Comparison of ENCODE assay signal across 16 cellular contexts in genomic region chr19:34989248-34989797, GRCh38.
A peak's percentile ranks its signal among the peaks of the same experiment; 100 is the strongest.
DNase-seq lines count a peak whose midpoint lies in the region; ATAC-seq lines count a peak whose summit lies in the region.
"Had no signal": no experiment of that assay in that cellular context is flagged by ENCODE, and none has a peak within 500 bp of the region (broad histone marks: within the 10 kb centered on the region; RNA-seq: fewer than 3 reads in every experiment).

No MANE protein-coding gene starts in this region.

- no peaks in the 10 kb centered on the region for H3K36me3 ChIP-seq in BLaER1
- H3K36me3 ChIP-seq in BLaER1 treated with 17β-estradiol and CSF1 and Interleukin-3, amounts not matched to agents 10 nM and 100 nM = no peaks in the 10 kb centered on the region
- H3K36me3 ChIP-seq: BE2C, SJCRH30 had no signal

- no peak for DNase-seq in stimulated activated effector memory CD8-positive, alpha-beta T cell treated with anti-CD3 and anti-CD28 coated beads, Interleukin-12 subunit alpha, Interleukin-12 subunit beta, amount 100 ng/mL, for 72 hours (ENCODE audit: low spot score in 2 of 2)
- DNase-seq in NK-92 (lab: John Stamatoyannopoulos, UW; ENCODE audit: unreplicated experiment) (no peak), DMS79 treated with DMSO at 0.1 percent for 48 hours (lab: John Stamatoyannopoulos, UW) (no peak)
- DNase-seq in T-helper 2 cell treated with Interferon-gamma antibody and Interleukin-4, amounts not matched to agents 5 μg/mL and 100 μg/mL, for 36 hours (ENCODE audit: low spot score) = no peak
- DNase-seq: BE2C; CD8-positive, alpha-beta T cell; GF-D8; KBM-7; NCI-H1417; NCI-H1930; NCI-H446 treated with DMSO at 0.1 percent for 48 hours; RPMI8226; SJCRH30 had no signal

- no peaks in the 10 kb centered on the region for H3K36me3 Mint-ChIP-seq in activated naive CD8-positive, alpha-beta T cell
- H3K36me3 Mint-ChIP-seq in stimulated activated effector memory CD8-positive, alpha-beta T cell treated with anti-CD3 and anti-CD28 coated beads, Interleukin-12 subunit alpha, Interleukin-12 subunit beta, amount 100 ng/mL, for 72 hours = peaks cover 6% of the 10 kb centered on the region
- H3K36me3 Mint-ChIP-seq in T-helper 2 cell treated with Interferon-gamma antibody and Interleukin-4, amounts not matched to agents 5 μg/mL and 100 μg/mL, for 36 hours (ENCODE audit: low read depth) = no peaks in the 10 kb centered on the region
- H3K36me3 Mint-ChIP-seq: CD8-positive, alpha-beta T cell had no signal

- no peaks in the 10 kb centered on the region for H4K20me1 ChIP-seq in BLaER1
- no peaks in the 10 kb centered on the region for H4K20me1 ChIP-seq in BLaER1 treated with 17β-estradiol and CSF1 and Interleukin-3, amounts not matched to agents 10 nM and 100 nM

- H3K4me3 ChIP-seq in BLaER1 = no peak overlapping the region
- H3K4me3 ChIP-seq in BLaER1 treated with 17β-estradiol and CSF1 and Interleukin-3, amounts not matched to agents 10 nM and 100 nM = no peak overlapping the region
- H3K4me3 ChIP-seq: SJCRH30 had no signal

- peak overlapping the region; percentile 13; the same call in 1 of the 2 replicates for H3K4me2 ChIP-seq in BLaER1
- H3K4me2 ChIP-seq in BLaER1 treated with 17β-estradiol and CSF1 and Interleukin-3, amounts not matched to agents 10 nM and 100 nM = peak overlapping the region in 8 of 11 experiments; percentile 3 to 46 (median 16); a peak in 9 of 22 replicates

- ATAC-seq in stimulated activated effector memory CD8-positive, alpha-beta T cell treated with anti-CD3 and anti-CD28 coated beads, Interleukin-12 subunit alpha, Interleukin-12 subunit beta, amount 100 ng/mL, for 72 hours = no peak
- ATAC-seq: CD8-positive, alpha-beta T cell had no signal

- H3K4me1 Mint-ChIP-seq in activated naive CD8-positive, alpha-beta T cell (ENCODE audit: low read depth) = peaks cover 40% of the 10 kb centered on the region
- H3K4me1 Mint-ChIP-seq in stimulated activated effector memory CD8-positive, alpha-beta T cell treated with anti-CD3 and anti-CD28 coated beads, Interleukin-12 subunit alpha, Interleukin-12 subunit beta, amount 100 ng/mL, for 72 hours = peaks cover 56% of the 10 kb centered on the region
- H3K4me1 Mint-ChIP-seq in T-helper 2 cell treated with Interferon-gamma antibody and Interleukin-4, amounts not matched to agents 5 μg/mL and 100 μg/mL, for 36 hours (ENCODE audit: low read depth) = peaks cover 17% of the 10 kb centered on the region

- no peaks in the 10 kb centered on the region for H3K9me3 Mint-ChIP-seq in activated naive CD8-positive, alpha-beta T cell (ENCODE audit: low read depth)
- H3K9me3 Mint-ChIP-seq in stimulated activated effector memory CD8-positive, alpha-beta T cell treated with anti-CD3 and anti-CD28 coated beads, Interleukin-12 subunit alpha, Interleukin-12 subunit beta, amount 100 ng/mL, for 72 hours = no peaks in the 10 kb centered on the region
- H3K9me3 Mint-ChIP-seq in T-helper 2 cell treated with Interferon-gamma antibody and Interleukin-4, amounts not matched to agents 5 μg/mL and 100 μg/mL, for 36 hours = peaks cover 3% of the 10 kb centered on the region
- H3K9me3 Mint-ChIP-seq: CD8-positive, alpha-beta T cell had no signal

- H3K4me3 Mint-ChIP-seq in activated naive CD8-positive, alpha-beta T cell = no peak overlapping the region
- H3K4me3 Mint-ChIP-seq in stimulated activated effector memory CD8-positive, alpha-beta T cell treated with anti-CD3 and anti-CD28 coated beads, Interleukin-12 subunit alpha, Interleukin-12 subunit beta, amount 100 ng/mL, for 72 hours = peak overlapping the region; percentile 15
- no peak overlapping the region for H3K4me3 Mint-ChIP-seq in T-helper 2 cell treated with Interferon-gamma antibody and Interleukin-4, amounts not matched to agents 5 μg/mL and 100 μg/mL, for 36 hours
- H3K4me3 Mint-ChIP-seq: CD8-positive, alpha-beta T cell had no signal

- peaks cover 19% of the 10 kb centered on the region for H3K4me1 ChIP-seq in BLaER1
- peaks cover 9 to 46% (median 21%) of the 10 kb centered on the region in 10 experiments for H3K4me1 ChIP-seq in BLaER1 treated with 17β-estradiol and CSF1 and Interleukin-3, amounts not matched to agents 10 nM and 100 nM
- H3K4me1 ChIP-seq: BE2C, SJCRH30 had no signal

- peaks cover 14% of the 10 kb centered on the region for H3K9me3 ChIP-seq in BLaER1
- peaks cover under 1 to 26% (median 12%) of the 10 kb centered on the region in 11 experiments; a peak in 19 of 22 replicates for H3K9me3 ChIP-seq in BLaER1 treated with 17β-estradiol and CSF1 and Interleukin-3, amounts not matched to agents 10 nM and 100 nM (replicated peaks in 1 of 11)
- H3K9me3 ChIP-seq: BE2C, SJCRH30 had no signal

- H3K27ac ChIP-seq in BLaER1 = no peak overlapping the region
- no peak overlapping the region for H3K27ac ChIP-seq in BLaER1 treated with 17β-estradiol and CSF1 and Interleukin-3, amounts not matched to agents 10 nM and 100 nM
- H3K27ac ChIP-seq: SJCRH30 had no signal

- H3K9ac ChIP-seq in BLaER1 = no peak overlapping the region
- H3K9ac ChIP-seq in BLaER1 treated with 17β-estradiol and CSF1 and Interleukin-3, amounts not matched to agents 10 nM and 100 nM = no peak overlapping the region

- H3K27me3 Mint-ChIP-seq in activated naive CD8-positive, alpha-beta T cell = no peaks in the 10 kb centered on the region
- no peaks in the 10 kb centered on the region for H3K27me3 Mint-ChIP-seq in T-helper 2 cell treated with Interferon-gamma antibody and Interleukin-4, amounts not matched to agents 5 μg/mL and 100 μg/mL, for 36 hours (ENCODE audit: low read depth)

- no peaks in the 10 kb centered on the region for H3K27me3 ChIP-seq in BLaER1
- H3K27me3 ChIP-seq in BLaER1 treated with 17β-estradiol and CSF1 and Interleukin-3, amounts not matched to agents 10 nM and 100 nM = no peaks in the 10 kb centered on the region
- H3K27me3 ChIP-seq: BE2C, SJCRH30 had no signal

- H3K27ac Mint-ChIP-seq in activated naive CD8-positive, alpha-beta T cell = peak overlapping the region; percentile 10
- H3K27ac Mint-ChIP-seq in stimulated activated effector memory CD8-positive, alpha-beta T cell treated with anti-CD3 and anti-CD28 coated beads, Interleukin-12 subunit alpha, Interleukin-12 subunit beta, amount 100 ng/mL, for 72 hours = peak overlapping the region; percentile 58
- H3K27ac Mint-ChIP-seq in T-helper 2 cell treated with Interferon-gamma antibody and Interleukin-4, amounts not matched to agents 5 μg/mL and 100 μg/mL, for 36 hours = no peak overlapping the region
- H3K27ac Mint-ChIP-seq: CD8-positive, alpha-beta T cell had no signal
